Comparison of ENCODE assay signal across 2 cellular contexts in genomic region chr14:59465570-59466150, GRCh38.
TF ChIP-seq lines count a peak whose summit lies in the region.

No MANE protein-coding gene starts in this region.

TF ChIP-seq in SK-N-SH, 30 proteins besides CTCF, POLR2A, EP300 and RAD21:
- TF ChIP-seq USF2 (IDR thresholded peaks at IDR 0.05; ENCODE audit: borderline replicate concordance, low read depth, low read length), result no peak
- TF ChIP-seq MXI1 (IDR thresholded peaks at IDR 0.05; ENCODE audit: low read depth, low read length), result no peak

TF ChIP-seq in SK-N-SH treated with all-trans-retinoic acid at 6 μM for 48 hours, 23 proteins besides CTCF, POLR2A, EP300 and RAD21:
- TF ChIP-seq GLIS3 (CRISPR knock-in tag; IDR thresholded peaks at IDR 0.05), result no peak
- no peak for TF ChIP-seq SNAI2 (CRISPR knock-in tag; IDR thresholded peaks at IDR 0.05)
- no peak for TF ChIP-seq ZNF70 (CRISPR knock-in tag; IDR thresholded peaks at IDR 0.05)
- TF ChIP-seq POU6F1 (CRISPR knock-in tag; IDR thresholded peaks at IDR 0.05; ENCODE audit: borderline replicate concordance, low read depth), result no peak
- no peak for TF ChIP-seq PPARA (CRISPR knock-in tag; IDR thresholded peaks at IDR 0.05; ENCODE audit: borderline replicate concordance)
- TF ChIP-seq ISL1 (CRISPR knock-in tag; IDR thresholded peaks at IDR 0.05), result no peak
- no peak for TF ChIP-seq ZNF565 (CRISPR knock-in tag; conservative IDR thresholded peaks at IDR 0.05; ENCODE audit: low read depth)
- TF ChIP-seq BACH2 (CRISPR knock-in tag; IDR thresholded peaks at IDR 0.05; ENCODE audit: borderline replicate concordance), result no peak
- TF ChIP-seq TOX (CRISPR knock-in tag; IDR thresholded peaks at IDR 0.05; ENCODE audit: borderline replicate concordance), result no peak
- no peak for TF ChIP-seq ZNF8 (CRISPR knock-in tag; IDR thresholded peaks at IDR 0.05)
- no peak for TF ChIP-seq CSRNP3 (CRISPR knock-in tag; IDR thresholded peaks at IDR 0.05)
- no peak for TF ChIP-seq ZFP3 (CRISPR knock-in tag; IDR thresholded peaks at IDR 0.05)
